ENCODE assay signal across 32 cellular contexts in the genomic region with DNA sequence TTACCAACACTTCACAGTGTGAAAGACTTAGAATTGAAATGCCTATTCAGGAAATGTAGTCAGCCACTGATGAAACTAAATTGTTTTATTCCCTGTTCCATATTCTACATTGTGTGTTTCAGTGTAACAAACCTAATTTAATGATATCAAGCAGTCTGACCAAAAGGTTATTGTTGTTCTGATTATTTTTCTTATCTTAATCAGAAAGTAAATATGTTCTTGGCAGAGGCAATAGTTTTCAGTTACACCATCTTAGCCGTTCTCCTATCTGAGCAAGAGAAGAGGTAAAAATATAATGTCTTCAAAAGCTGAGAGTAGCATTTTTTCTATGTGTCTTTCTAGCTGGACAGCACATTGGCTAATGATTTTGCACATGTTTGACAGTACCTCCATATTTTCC. TPM values are rescaled to one million over a fixed set of nuclear protein-coding genes. Genes with fewer than 3 reads are reported as not detected.
"Had no signal": no experiment of that assay in that cellular context is flagged by ENCODE, and none has a peak within 500 bp of the region (broad histone marks: within the 10 kb centered on the region; RNA-seq: fewer than 3 reads in every experiment).

No MANE protein-coding gene starts in this region.

- H3K4me1 ChIP-seq: lower lobe of right lung, prostate gland, sigmoid colon, tibial nerve, uterus had no signal

- H3K27ac ChIP-seq: lower lobe of right lung, pancreas, sigmoid colon, tibial nerve, uterus had no signal

- FAIRE-seq: islet of Langerhans, kidney, pancreas had no signal

- H3K4me2 ChIP-seq: smooth muscle cell had no signal

- H3K4me3 ChIP-seq: lower lobe of right lung, pancreas, prostate gland, sigmoid colon, smooth muscle cell, tibial nerve, uterus had no signal

- H3K27ac Mint-ChIP-seq: immature natural killer cell; naive thymus-derived CD8-positive, alpha-beta T cell; nephron; stimulated activated memory B cell treated with anti-CD40 and anti-IgM and Interleukin-4, amounts not matched to agents 10 μg/mL and 1 μg/mL and 100 μg/mL, for 72 hours; stimulated activated naive CD8-positive, alpha-beta T cell treated with anti-CD3 and anti-CD28 coated beads, Interleukin-15, amount 100 ng/mL, for 72 hours; type B pancreatic cell had no signal

- H3K27me3 ChIP-seq: pancreas, sigmoid colon, tibial nerve, uterus had no signal

- H3K4me1 Mint-ChIP-seq: immature natural killer cell; naive thymus-derived CD8-positive, alpha-beta T cell; nephron; neural crest cell; stimulated activated memory B cell treated with anti-CD40 and anti-IgM and Interleukin-4, amounts not matched to agents 10 μg/mL and 1 μg/mL and 100 μg/mL, for 72 hours; stimulated activated naive CD8-positive, alpha-beta T cell treated with anti-CD3 and anti-CD28 coated beads, Interleukin-15, amount 100 ng/mL, for 72 hours had no signal

- H3K27me3 Mint-ChIP-seq: naive thymus-derived CD8-positive, alpha-beta T cell; stimulated activated memory B cell treated with anti-CD40 and anti-IgM and Interleukin-4, amounts not matched to agents 10 μg/mL and 1 μg/mL and 100 μg/mL, for 72 hours; stimulated activated naive CD8-positive, alpha-beta T cell treated with anti-CD3 and anti-CD28 coated beads, Interleukin-15, amount 100 ng/mL, for 72 hours; type B pancreatic cell had no signal

- ATAC-seq: left ventricle myocardium superior; lower lobe of right lung; naive thymus-derived CD8-positive, alpha-beta T cell; right cardiac atrium; stimulated activated memory B cell treated with anti-CD40 and anti-IgM and Interleukin-4, amounts not matched to agents 10 μg/mL and 1 μg/mL and 100 μg/mL, for 72 hours; stimulated activated naive CD8-positive, alpha-beta T cell treated with anti-CD3 and anti-CD28 coated beads, Interleukin-15, amount 100 ng/mL, for 72 hours had no signal

- H3K36me3 ChIP-seq: uterus had no signal

- DNase-seq: hypothalamus; immature natural killer cell; kidney; left ventricle myocardium superior; lower lobe of right lung; mammary epithelial cell; mesenchymal stem cell; naive thymus-derived CD8-positive, alpha-beta T cell; nucleus accumbens; pancreas; posterior cingulate gyrus; retina; right cardiac atrium; sigmoid colon; stimulated activated CD4-positive, alpha-beta T cell treated with anti-CD3 and anti-CD28 coated beads, Interleukin-1b, Interleukin-23, amount 100 ng/mL, for 48 hours; stimulated activated CD4-positive, alpha-beta T cell treated with anti-CD3 and anti-CD28 coated beads, Interleukin-2, amount 100 ng/mL, for 48 hours; stimulated activated CD4-positive, alpha-beta T cell treated with anti-CD3 and anti-CD28 coated beads, Interleukin-4, amount 100 ng/mL, for 4 hours; stimulated activated CD8-positive, alpha-beta memory T cell treated with anti-CD3 and anti-CD28 coated beads, Interleukin-4, amount 100 ng/mL, for 48 hours; stimulated activated naive CD4-positive, alpha-beta T cell treated with Interleukin-2 at 50 U/mL for 16 hours; stimulated activated naive CD8-positive, alpha-beta T cell treated with anti-CD3 and anti-CD28 coated beads, Interleukin-15, amount 100 ng/mL, for 72 hours; substantia nigra; uterus had no signal

- H3K9me3 ChIP-seq: lower lobe of right lung, pancreas, prostate gland, sigmoid colon, tibial nerve, uterus had no signal

- H3K4me3 Mint-ChIP-seq: immature natural killer cell; naive thymus-derived CD8-positive, alpha-beta T cell; nephron; neural crest cell; stimulated activated memory B cell treated with anti-CD40 and anti-IgM and Interleukin-4, amounts not matched to agents 10 μg/mL and 1 μg/mL and 100 μg/mL, for 72 hours; stimulated activated naive CD8-positive, alpha-beta T cell treated with anti-CD3 and anti-CD28 coated beads, Interleukin-15, amount 100 ng/mL, for 72 hours; type B pancreatic cell had no signal

RNA-seq across cellular contexts. Expression of a gene that starts 44.9 kb away (rescaled TPM):
- total RNA-seq: left ventricle myocardium superior, lower lobe of right lung, mammary epithelial cell, neural crest cell, osteoblast, right cardiac atrium, sigmoid colon, temporal lobe had no signal
- polyA plus RNA-seq: immature natural killer cell; naive thymus-derived CD8-positive, alpha-beta T cell; right cardiac atrium had no signal
